Comparison of ENCODE assay signal across 1 cellular context in the genomic region with DNA sequence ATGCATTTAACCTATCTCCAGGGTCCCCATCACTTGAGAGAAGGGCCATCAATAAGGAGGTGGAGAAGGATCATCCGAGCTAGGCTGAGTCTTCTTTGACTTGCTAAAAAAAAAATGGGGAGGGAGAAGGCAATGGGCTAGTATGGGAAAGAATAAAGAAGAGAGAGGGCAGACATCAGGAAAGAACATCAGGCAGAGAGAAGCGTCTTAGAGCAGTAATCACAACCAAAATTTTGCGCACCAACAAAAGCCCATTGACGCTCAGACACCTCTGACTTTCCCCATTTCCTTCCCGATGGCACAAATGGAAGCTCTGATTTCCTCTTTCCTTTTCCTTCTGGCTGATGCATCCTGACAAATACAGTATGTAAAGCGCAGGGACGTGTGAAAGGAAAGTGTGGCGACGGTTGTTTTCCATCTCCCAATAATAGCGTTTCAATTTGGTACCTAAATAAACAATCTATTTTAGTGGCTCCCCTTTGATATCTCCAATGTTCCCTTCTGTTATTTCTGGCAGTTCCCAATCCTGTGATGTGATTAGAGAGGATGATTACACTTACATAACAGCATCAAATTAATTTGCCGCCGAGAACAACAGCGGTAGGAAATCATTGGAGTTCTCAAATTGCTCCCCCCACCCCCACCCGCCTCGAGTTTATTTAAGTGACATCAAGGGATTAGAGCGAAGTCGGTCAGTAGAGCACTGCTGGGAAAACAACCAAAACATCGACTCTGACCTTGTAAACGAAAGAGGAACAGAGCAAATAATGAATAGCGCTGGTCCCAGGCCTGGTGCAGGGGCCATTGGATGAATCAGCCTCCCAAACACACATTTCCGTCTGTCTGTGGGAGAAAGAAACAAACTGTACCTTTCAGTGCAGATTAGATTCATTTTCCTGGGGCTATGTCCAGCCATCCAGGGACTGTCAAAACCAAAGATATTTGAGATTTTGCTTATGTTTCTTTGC.
TF ChIP-seq lines count a peak whose summit lies in the region.

No MANE protein-coding gene starts in this region.

TF ChIP-seq in endothelial cell of umbilical vein, 7 proteins besides CTCF, POLR2A, EP300 and RAD21 (continued from another document):
- TF ChIP-seq FOS (IDR thresholded peaks at IDR 0.05; ENCODE audit: borderline replicate concordance, insufficient read depth, low read length) (peak; percentile 84), POLR2AphosphoS5 (IDR thresholded peaks at IDR 0.05; ENCODE audit: insufficient read depth, low read depth, low read length) (peak; percentile 41), GATA2 (IDR thresholded peaks at IDR 0.05; ENCODE audit: insufficient read depth, insufficient read length, low read depth, low read length) (no peak), MYC (IDR thresholded peaks at IDR 0.05; ENCODE audit: low read depth, low read length) (no peak)
